In genomic region chr21:19510057-19510456, GRCh38 we compare ENCODE assay signal across 18 cellular contexts.
DNase-seq lines count a peak whose midpoint lies in the region; ATAC-seq and TF ChIP-seq lines count a peak whose summit lies in the region.
"Had no signal": no experiment of that assay in that cellular context is flagged by ENCODE, and none has a peak within 500 bp of the region (broad histone marks: within the 10 kb centered on the region; RNA-seq: fewer than 3 reads in every experiment).

No MANE protein-coding gene starts in this region.

- H3K9me3 Mint-ChIP-seq in immature natural killer cell, result peaks cover 0 to 31% (median 7%) of the 10 kb centered on the region in 6 donors
- H3K9me3 Mint-ChIP-seq in activated CD8-positive, alpha-beta memory T cell treated with anti-CD3 and anti-CD28 coated beads, Interleukin-2, amount 10 ng/mL, durations not matched to agents 7 days and 5 days (ENCODE audit: low read depth), result peaks cover 6% of the 10 kb centered on the region

- CTCF ChIA-PET in activated CD8-positive, alpha-beta memory T cell treated with anti-CD3 and anti-CD28 coated beads, Interleukin-2, amount 10 ng/mL, durations not matched to agents 7 days and 5 days (lab: Charles Lee), result no interaction called here

- no peaks in the 10 kb centered on the region for H3K36me3 Mint-ChIP-seq in immature natural killer cell
- H3K36me3 Mint-ChIP-seq in activated CD8-positive, alpha-beta memory T cell treated with anti-CD3 and anti-CD28 coated beads, Interleukin-2, amount 10 ng/mL, durations not matched to agents 7 days and 5 days, result no peaks in the 10 kb centered on the region
- H3K36me3 Mint-ChIP-seq: CD4-positive, CD25-positive, alpha-beta regulatory T cell; CD8-positive, alpha-beta T cell had no signal

- peaks cover 0 to 11% (median 2%) of the 10 kb centered on the region in 3 donors for H3K27me3 Mint-ChIP-seq in immature natural killer cell (ENCODE audit: low read depth in 3 of 3)
- no peaks in the 10 kb centered on the region for H3K27me3 Mint-ChIP-seq in activated CD8-positive, alpha-beta memory T cell treated with anti-CD3 and anti-CD28 coated beads, Interleukin-2, amount 10 ng/mL, durations not matched to agents 7 days and 5 days
- H3K27me3 Mint-ChIP-seq: B cell; CD4-positive, CD25-positive, alpha-beta regulatory T cell had no signal

- ATAC-seq in GM18867 (IDR thresholded peaks at IDR 0.05; ENCODE audit: unreplicated experiment) (peak; percentile 49), HG03039 (IDR thresholded peaks at IDR 0.05; ENCODE audit: unreplicated experiment) (no peak)
- no peak for ATAC-seq in activated CD8-positive, alpha-beta memory T cell treated with anti-CD3 and anti-CD28 coated beads, Interleukin-2, amount 10 ng/mL, durations not matched to agents 7 days and 5 days
- ATAC-seq: CD8-positive, alpha-beta T cell; GM23338 had no signal

- H3K27ac ChIP-seq in SU-DHL-6 (ENCODE audit: low read depth, low read length), result no peak overlapping the region
- H3K27ac ChIP-seq: 22Rv1, BLaER1, C4-2B had no signal

- H3K27me3 ChIP-seq in SU-DHL-6 (ENCODE audit: low read length), result no peaks in the 10 kb centered on the region
- H3K27me3 ChIP-seq: BLaER1 had no signal

- no peak overlapping the region for H3K4me2 ChIP-seq in SU-DHL-6 (ENCODE audit: low read depth, low read length, poor library complexity, severe bottlenecking)
- H3K4me2 ChIP-seq: BLaER1, GM23338 had no signal

- peak overlapping the region; percentile 81 for H2AFZ ChIP-seq in SU-DHL-6 (ENCODE audit: low read depth, low read length, severe bottlenecking)
- H2AFZ ChIP-seq: GM23338 had no signal

- no peaks in the 10 kb centered on the region for H3K36me3 ChIP-seq in SU-DHL-6 (ENCODE audit: low read length)
- H3K36me3 ChIP-seq: BLaER1 had no signal

- H3K4me3 Mint-ChIP-seq in immature natural killer cell, result peak overlapping the region; percentile 53 to 78 (median 63)
- no peak overlapping the region for H3K4me3 Mint-ChIP-seq in activated CD8-positive, alpha-beta memory T cell treated with anti-CD3 and anti-CD28 coated beads, Interleukin-2, amount 10 ng/mL, durations not matched to agents 7 days and 5 days
- H3K4me3 Mint-ChIP-seq: B cell; CD4-positive, CD25-positive, alpha-beta regulatory T cell; CD8-positive, alpha-beta T cell; GM23338; H9; HFFc6 had no signal

- no peaks in the 10 kb centered on the region for H3K9me3 ChIP-seq in SU-DHL-6 (ENCODE audit: insufficient read depth, low read length)
- H3K9me3 ChIP-seq: BLaER1, Caco-2 had no signal

- no peak overlapping the region for H3K9ac ChIP-seq in SU-DHL-6 (ENCODE audit: low read length)
- H3K9ac ChIP-seq: BLaER1 had no signal

- H3K9me2 ChIP-seq in SU-DHL-6 (replicated peaks; ENCODE audit: insufficient read depth, low read length), result no peaks in the 10 kb centered on the region

- peak overlapping the region; percentile 34 to 73 (median 53) for H3K27ac Mint-ChIP-seq in immature natural killer cell
- no peak overlapping the region for H3K27ac Mint-ChIP-seq in activated CD8-positive, alpha-beta memory T cell treated with anti-CD3 and anti-CD28 coated beads, Interleukin-2, amount 10 ng/mL, durations not matched to agents 7 days and 5 days
- H3K27ac Mint-ChIP-seq: B cell; CD4-positive, CD25-positive, alpha-beta regulatory T cell; CD8-positive, alpha-beta T cell; GM23338; H9; HFFc6 had no signal

- no peaks in the 10 kb centered on the region for H3F3A ChIP-seq in SU-DHL-6 (ENCODE audit: insufficient read depth)

- intact Hi-C loops in posterior cingulate gyrus (cut with DNase I), result no loop called here

- TF ChIP-seq CTCF in SU-DHL-6 (IDR thresholded peaks at IDR 0.05; ENCODE audit: insufficient read depth, low read length, poor library complexity, severe bottlenecking), result no peak

- no peaks in the 10 kb centered on the region for H4K20me1 ChIP-seq in SU-DHL-6 (ENCODE audit: low read depth, low read length)
- H4K20me1 ChIP-seq: BLaER1 had no signal

- peaks cover 38 to 42% of the 10 kb centered on the region in 2 donors for H3K4me1 Mint-ChIP-seq in immature natural killer cell
- no peaks in the 10 kb centered on the region for H3K4me1 Mint-ChIP-seq in activated CD8-positive, alpha-beta memory T cell treated with anti-CD3 and anti-CD28 coated beads, Interleukin-2, amount 10 ng/mL, durations not matched to agents 7 days and 5 days
- H3K4me1 Mint-ChIP-seq: B cell; CD4-positive, CD25-positive, alpha-beta regulatory T cell had no signal

- no peak overlapping the region for H3K4me3 ChIP-seq in SU-DHL-6 (ENCODE audit: insufficient read depth, low read length, poor library complexity, severe bottlenecking)
- H3K4me3 ChIP-seq: BLaER1, GM23338 had no signal

- H3K79me2 ChIP-seq in SU-DHL-6 (ENCODE audit: insufficient read depth, low read length), result no peaks in the 10 kb centered on the region

- DNase-seq in immature natural killer cell (peak; percentile 31 to 48 (median 34)), posterior cingulate gyrus (no peak)
- no peak for DNase-seq in activated CD8-positive, alpha-beta memory T cell treated with anti-CD3 and anti-CD28 coated beads, Interleukin-2, amount 10 ng/mL, durations not matched to agents 7 days and 5 days
- DNase-seq: Caco-2; CD4-positive, CD25-positive, alpha-beta regulatory T cell; CD8-positive, alpha-beta T cell; DMS153; DND-41; H9; HFFc6 had no signal

Comparison
In these comparisons a context has a peak if more than half of its experiments do, and no peak if none do; other contexts are left out.
1. DNase-seq: peak in immature natural killer cell (3 of 3); none in posterior cingulate gyrus (0 of 10) and activated CD8-positive, alpha-beta memory T cell treated with anti-CD3 and anti-CD28 coated beads, Interleukin-2, amount 10 ng/mL, durations not matched to agents 7 days and 5 days (single experiment).